ENCODE assay signal across 21 cellular contexts in the genomic region with DNA sequence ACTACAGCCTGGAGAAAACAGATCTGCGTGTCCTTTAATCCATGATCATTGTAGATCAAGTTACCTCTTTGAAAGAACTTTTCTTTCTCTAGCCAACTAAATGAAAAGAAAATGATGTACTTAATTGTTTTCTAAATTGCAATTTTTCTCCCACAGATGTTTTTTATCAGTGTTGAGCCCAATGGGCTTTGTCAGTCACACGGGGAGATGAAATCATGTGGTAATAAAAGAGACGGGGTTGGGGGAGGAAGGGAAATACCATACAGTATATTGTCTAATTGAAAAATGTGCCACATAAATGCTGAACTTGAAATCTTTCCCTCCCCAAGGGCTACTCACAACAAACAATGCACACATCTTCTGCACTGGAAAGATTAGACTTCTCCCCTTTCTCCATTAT. TPM values are rescaled to one million over a fixed set of nuclear protein-coding genes. Genes with fewer than 3 reads are reported as not detected.
"Had no signal": no experiment of that assay in that cellular context is flagged by ENCODE, and none has a peak within 500 bp of the region (broad histone marks: within the 10 kb centered on the region; RNA-seq: fewer than 3 reads in every experiment).

No MANE protein-coding gene starts in this region.

- H3K9me3 ChIP-seq: adrenal gland, lower lobe of right lung had no signal

- H3K4me1 ChIP-seq: lower lobe of right lung, parathyroid adenoma had no signal

- H2AFZ ChIP-seq: parathyroid adenoma had no signal

- H3K27ac Mint-ChIP-seq: activated CD4-positive, alpha-beta T cell treated with anti-CD3 and anti-CD28 coated beads, Interleukin-2, amount 10 ng/mL, durations not matched to agents 7 days and 5 days; activated naive CD4-positive, alpha-beta T cell treated with anti-CD3 and anti-CD28 coated beads for 36 hours; activated T-helper 17 cell treated with anti-CD3 and anti-CD28 coated beads, Interleukin-2, amount 50 U/mL, for 72 hours; naive B cell; stimulated activated naive CD8-positive, alpha-beta T cell treated with anti-CD3 and anti-CD28 coated beads, Interleukin-15, Interleukin-2, amounts not matched to agents 100 ng/mL and 50 ng/mL, for 24 hours had no signal

- H3K4me3 ChIP-seq: adrenal gland, heart left ventricle, lower lobe of right lung had no signal

- ATAC-seq: activated T-helper 17 cell treated with anti-CD3 and anti-CD28 coated beads, Interleukin-2, amount 50 U/mL, for 72 hours; heart left ventricle; lower lobe of right lung had no signal

- H3K4me1 Mint-ChIP-seq: activated CD4-positive, alpha-beta T cell treated with anti-CD3 and anti-CD28 coated beads, Interleukin-2, amount 10 ng/mL, durations not matched to agents 7 days and 5 days; naive B cell had no signal

- H3K36me3 ChIP-seq: adrenal gland, heart left ventricle, lower lobe of right lung had no signal

- H3K4me3 Mint-ChIP-seq: activated CD4-positive, alpha-beta T cell treated with anti-CD3 and anti-CD28 coated beads, Interleukin-2, amount 10 ng/mL, durations not matched to agents 7 days and 5 days; activated naive CD4-positive, alpha-beta T cell treated with anti-CD3 and anti-CD28 coated beads for 36 hours; activated T-helper 17 cell treated with anti-CD3 and anti-CD28 coated beads, Interleukin-2, amount 50 U/mL, for 72 hours; naive B cell; stimulated activated naive CD8-positive, alpha-beta T cell treated with anti-CD3 and anti-CD28 coated beads, Interleukin-15, Interleukin-2, amounts not matched to agents 100 ng/mL and 50 ng/mL, for 24 hours had no signal

- H3K27me3 ChIP-seq: adrenal gland, heart left ventricle had no signal

- DNase-seq: activated CD4-positive, alpha-beta T cell treated with anti-CD3 and anti-CD28 coated beads, Interleukin-2, amount 10 ng/mL, durations not matched to agents 7 days and 5 days; activated CD4-positive, CD25-positive, alpha-beta regulatory T cell; activated CD8-positive, alpha-beta memory T cell treated with anti-CD3 and anti-CD28 coated beads for 24 hours; activated naive CD4-positive, alpha-beta T cell treated with anti-CD3 and anti-CD28 coated beads for 36 hours; adrenal gland; central memory CD4-positive, alpha-beta T cell; cortex of kidney; effector memory CD4-positive, alpha-beta T cell; heart left ventricle; lower lobe of right lung; naive B cell; stimulated activated CD4-positive, alpha-beta T cell treated with anti-CD3 and anti-CD28 coated beads, Interleukin-15, amount 100 ng/mL, for 24 hours; stimulated activated CD4-positive, alpha-beta T cell treated with anti-CD3 and anti-CD28 coated beads, Interleukin-4, amount 100 ng/mL, for 24 hours; T-helper 2 cell had no signal

- H3K27ac ChIP-seq: adrenal gland, epithelial cell of prostate, heart left ventricle, lower lobe of right lung, parathyroid adenoma had no signal

- H3K9ac ChIP-seq: parathyroid adenoma had no signal

RNA-seq across cellular contexts. Expression of a gene that starts 58.4 kb away (rescaled TPM):
- total RNA-seq: activated CD4-positive, alpha-beta T cell treated with anti-CD3 and anti-CD28 coated beads, Interleukin-2, amount 10 ng/mL, durations not matched to agents 7 days and 5 days; activated naive CD4-positive, alpha-beta T cell treated with anti-CD3 and anti-CD28 coated beads for 36 hours; activated T-helper 17 cell treated with anti-CD3 and anti-CD28 coated beads, Interleukin-2, amount 50 U/mL, for 72 hours; adrenal gland; lower lobe of right lung; renal cortical epithelial cell; ureter had no signal
- polyA plus RNA-seq: adrenal gland, keratinocyte had no signal
